Comparison of ENCODE assay signal across 1 cellular context in genomic region chr13:37531054-37531453, GRCh38.
TF ChIP-seq lines count a peak whose summit lies in the region.

No MANE protein-coding gene starts in this region.

TF ChIP-seq in GM23338, 12 proteins besides CTCF, POLR2A, EP300 and RAD21 (continued from another document):
- TF ChIP-seq ZNF462 (CRISPR knock-in tag; IDR thresholded peaks at IDR 0.05) (no peak), POLR2AphosphoS5 (IDR thresholded peaks at IDR 0.05; ENCODE audit: low read depth) (no peak)
- TF ChIP-seq, protein P1, sequence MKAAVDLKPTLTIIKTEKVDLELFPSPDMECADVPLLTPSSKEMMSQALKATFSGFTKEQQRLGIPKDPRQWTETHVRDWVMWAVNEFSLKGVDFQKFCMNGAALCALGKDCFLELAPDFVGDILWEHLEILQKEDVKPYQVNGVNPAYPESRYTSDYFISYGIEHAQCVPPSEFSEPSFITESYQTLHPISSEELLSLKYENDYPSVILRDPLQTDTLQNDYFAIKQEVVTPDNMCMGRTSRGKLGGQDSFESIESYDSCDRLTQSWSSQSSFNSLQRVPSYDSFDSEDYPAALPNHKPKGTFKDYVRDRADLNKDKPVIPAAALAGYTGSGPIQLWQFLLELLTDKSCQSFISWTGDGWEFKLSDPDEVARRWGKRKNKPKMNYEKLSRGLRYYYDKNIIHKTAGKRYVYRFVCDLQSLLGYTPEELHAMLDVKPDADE (IDR thresholded peaks at IDR 0.05), result no peak
